Comparison of ENCODE assay signal across 8 cellular contexts in the genomic region with DNA sequence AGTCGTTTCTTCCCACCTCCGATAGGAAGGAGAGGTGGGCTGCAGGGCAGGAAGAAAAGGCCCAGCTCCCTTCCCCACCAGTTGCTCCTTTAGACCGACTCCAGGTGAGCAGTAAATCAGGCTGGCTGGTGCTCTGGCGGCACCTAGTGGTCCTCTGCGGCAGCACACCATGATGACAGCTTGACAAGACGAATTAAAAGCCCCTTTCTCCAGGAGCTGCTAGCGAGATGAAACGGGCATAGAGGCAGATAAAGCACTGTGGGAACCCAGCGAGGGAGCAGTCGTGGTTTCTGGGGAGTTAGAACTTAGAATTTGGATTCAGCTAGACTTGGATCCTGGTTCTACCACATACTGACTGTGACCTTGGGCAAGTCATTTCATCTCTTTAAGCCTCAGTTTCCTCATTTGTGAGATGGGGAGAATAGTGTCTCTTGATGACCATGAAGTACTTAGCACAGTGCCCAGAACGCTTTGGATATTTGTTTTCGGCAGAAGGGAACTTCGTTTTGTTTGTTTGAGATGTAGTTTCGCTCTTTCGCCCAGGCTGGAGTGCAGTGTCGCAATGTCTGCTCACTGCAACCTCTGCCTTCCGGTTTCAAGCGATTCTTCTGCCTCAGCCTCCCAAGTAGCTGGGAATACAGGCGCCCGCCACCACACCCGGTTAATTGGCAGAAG. TPM values are rescaled to one million over a fixed set of nuclear protein-coding genes. Genes with fewer than 3 reads are reported as not detected.
A peak's percentile ranks its signal among the peaks of the same experiment; 100 is the strongest.
DNase-seq lines count a peak whose midpoint lies in the region; ATAC-seq and TF ChIP-seq lines count a peak whose summit lies in the region.

No MANE protein-coding gene starts in this region.

- peak; percentile 100 for TF ChIP-seq CTCF in fibroblast of pulmonary artery (IDR thresholded peaks at IDR 0.05; ENCODE audit: low read length, missing control alignments)
- peak; percentile 99 for TF ChIP-seq CTCF in neural crest cell (conservative IDR thresholded peaks at IDR 0.05)

- peak; percentile 90 for ATAC-seq in activated T-helper 17 cell treated with anti-CD3 and anti-CD28 coated beads, Interleukin-2, amount 50 U/mL, for 72 hours (replicated peaks)
- peak; percentile 93 for ATAC-seq in stimulated activated naive CD8-positive, alpha-beta T cell treated with anti-CD3 and anti-CD28 coated beads, Interleukin-15, Interleukin-2, amounts not matched to agents 100 U/mL and 50 U/mL, for 24 hours
- ATAC-seq in HG03039 (IDR thresholded peaks at IDR 0.05; ENCODE audit: unreplicated experiment): no peak

- H3K9me3 Mint-ChIP-seq in activated T-helper 17 cell treated with anti-CD3 and anti-CD28 coated beads, Interleukin-2, amount 50 U/mL, for 72 hours: no peaks in the 10 kb centered on the region
- no peaks in the 10 kb centered on the region for H3K9me3 Mint-ChIP-seq in neural crest cell

- H3K36me3 ChIP-seq in MG63: no peaks in the 10 kb centered on the region

- H3K27ac Mint-ChIP-seq in activated T-helper 17 cell treated with anti-CD3 and anti-CD28 coated beads, Interleukin-2, amount 50 U/mL, for 72 hours: no peak overlapping the region
- no peak overlapping the region for H3K27ac Mint-ChIP-seq in neural crest cell (ENCODE audit: unreplicated experiment)

- peaks cover 7% of the 10 kb centered on the region for H3K9me3 ChIP-seq in MG63

- H3K4me1 Mint-ChIP-seq in activated T-helper 17 cell treated with anti-CD3 and anti-CD28 coated beads, Interleukin-2, amount 50 U/mL, for 72 hours: peaks cover 18% of the 10 kb centered on the region
- H3K4me1 Mint-ChIP-seq in neural crest cell: no peaks in the 10 kb centered on the region

- DNase-seq in GM04504 (ENCODE audit: low read depth) (peak; percentile 32), MG63 (peak; percentile 68), RPMI8226 (peak; percentile 86), fibroblast of pulmonary artery (ENCODE audit: low read depth) (peak; percentile 87), neural crest cell (ENCODE audit: low read depth, low spot score) (peak; percentile 92)
- DNase-seq in stimulated activated naive CD8-positive, alpha-beta T cell treated with anti-CD3 and anti-CD28 coated beads, Interleukin-15, Interleukin-2, amounts not matched to agents 100 U/mL and 50 U/mL, for 24 hours: peak; percentile 89

- peak overlapping the region; percentile 14 for H3K4me3 Mint-ChIP-seq in activated T-helper 17 cell treated with anti-CD3 and anti-CD28 coated beads, Interleukin-2, amount 50 U/mL, for 72 hours
- no peak overlapping the region for H3K4me3 Mint-ChIP-seq in neural crest cell

- H3K27me3 ChIP-seq in MG63: no peaks in the 10 kb centered on the region

- no peaks in the 10 kb centered on the region for H3K27me3 Mint-ChIP-seq in activated T-helper 17 cell treated with anti-CD3 and anti-CD28 coated beads, Interleukin-2, amount 50 U/mL, for 72 hours
- peaks cover 31% of the 10 kb centered on the region for H3K27me3 Mint-ChIP-seq in neural crest cell (ENCODE audit: low read depth)

- no peaks in the 10 kb centered on the region for H3K36me3 Mint-ChIP-seq in activated T-helper 17 cell treated with anti-CD3 and anti-CD28 coated beads, Interleukin-2, amount 50 U/mL, for 72 hours (ENCODE audit: low read depth)
- no peaks in the 10 kb centered on the region for H3K36me3 Mint-ChIP-seq in neural crest cell (ENCODE audit: low read depth)

- no peak overlapping the region for H3K4me3 ChIP-seq in MG63
- H3K4me3 ChIP-seq in fibroblast of pulmonary artery (replicated peaks; ENCODE audit: low read depth, low read length): no peak overlapping the region

RNA-seq across cellular contexts. Expression of a gene that starts 21.8 kb away (rescaled TPM):
- 2.0 TPM in 1 of 2 replicates, not detected in the other for total RNA-seq in MG63 (2014; rRNA removed; shearing (Covaris generic); ENCODE audit: low replicate concordance)
- total RNA-seq in activated T-helper 17 cell treated with anti-CD3 and anti-CD28 coated beads, Interleukin-2, amount 50 U/mL, for 72 hours: 10 to 100 TPM in 1 of 2 donors, 1 to 10 TPM in 1; 7.5 to 18.9 TPM
- total RNA-seq in neural crest cell: 9.0 and 10.2 TPM in 2 replicates

RNA-seq across cellular contexts. Expression of a gene that starts 34.6 kb away (rescaled TPM):
- 95.8 and 98.2 TPM in 2 replicates for total RNA-seq in MG63 (2014; rRNA removed; shearing (Covaris generic); ENCODE audit: low replicate concordance)
- 100 to 1,000 TPM; 219 to 280 TPM for total RNA-seq in activated T-helper 17 cell treated with anti-CD3 and anti-CD28 coated beads, Interleukin-2, amount 50 U/mL, for 72 hours
- 25.4 and 26.3 TPM in 2 replicates for total RNA-seq in neural crest cell

Comparison
In these comparisons a context has a peak if more than half of its experiments do, and no peak if none do; other contexts are left out.
1. DNase-seq: peak in every context shown above with its lines; median percentile 92 in neural crest cell; 89 in stimulated activated naive CD8-positive, alpha-beta T cell treated with anti-CD3 and anti-CD28 coated beads, Interleukin-15, Interleukin-2, amounts not matched to agents 100 U/mL and 50 U/mL, for 24 hours; 87 in fibroblast of pulmonary artery; 86 in RPMI8226; 68 in MG63; 32 in GM04504.